8 cellular contexts compared by ENCODE assay signal in genomic region chr1:248858096-248858890, GRCh38. TPM values are rescaled to one million over a fixed set of nuclear protein-coding genes. Genes with fewer than 3 reads are reported as not detected.
A peak's percentile ranks its signal among the peaks of the same experiment; 100 is the strongest.
DNase-seq lines count a peak whose midpoint lies in the region; ATAC-seq, FAIRE-seq and TF ChIP-seq lines count a peak whose summit lies in the region.

No MANE protein-coding gene starts in this region.

- H3K9me3 ChIP-seq in osteoblast (ENCODE audit: low read depth, low read length): no peaks in the 10 kb centered on the region

- DNase-seq in DMS153 (lab: John Stamatoyannopoulos, UW): peak; percentile 84
- no peak for DNase-seq in GM19239 (ENCODE audit: insufficient read length, low spot score)
- DNase-seq in NCI-H748 treated with DMSO at 0.1 percent for 48 hours (lab: John Stamatoyannopoulos, UW): peak; percentile 2
- DNase-seq in activated effector memory CD4-positive, alpha-beta T cell treated with Interleukin-2 at 50 U/mL for 16 hours: peak; percentile 29
- peak; percentile 64 for DNase-seq in glomerular visceral epithelial cell (ENCODE audit: extremely low spot score)
- peak; percentile 96 for DNase-seq in osteoblast (ENCODE audit: insufficient read length, low spot score, missing footprints)
- DNase-seq in activated gamma-delta T cell (lab: John Stamatoyannopoulos, UW): no peak

- peak; percentile 35 for FAIRE-seq in GM19239 (lab: Jason Lieb, UNC)

- H3K27me3 ChIP-seq in osteoblast (ENCODE audit: insufficient read depth, low read length): no peaks in the 10 kb centered on the region

- peak; percentile 20 for TF ChIP-seq CTCF in osteoblast (IDR thresholded peaks at IDR 0.05; ENCODE audit: extremely low read depth, low read depth, low read length)

- peak overlapping the region; percentile 90 for H2AFZ ChIP-seq in osteoblast (ENCODE audit: low read length)

- ATAC-seq in HG03342 (IDR thresholded peaks at IDR 0.05; ENCODE audit: unreplicated experiment): peak; percentile 38

- no peaks in the 10 kb centered on the region for H4K20me1 ChIP-seq in osteoblast (ENCODE audit: insufficient read depth, low read length)

- peak overlapping the region; percentile 75 for H3K27ac ChIP-seq in osteoblast (ENCODE audit: low read depth, low read length)

- H3K4me3 ChIP-seq in osteoblast (ENCODE audit: insufficient read depth, low read length): peak overlapping the region; percentile 87

- H3K79me2 ChIP-seq in osteoblast (ENCODE audit: insufficient read depth, low read length): peaks cover 16% of the 10 kb centered on the region

- H3K4me2 ChIP-seq in osteoblast (ENCODE audit: insufficient read depth, low read length): peak overlapping the region; percentile 99

- H3K36me3 ChIP-seq in osteoblast (ENCODE audit: insufficient read depth, low read length): peaks cover 24% of the 10 kb centered on the region

- peaks cover 29% of the 10 kb centered on the region for H3K4me1 ChIP-seq in osteoblast (ENCODE audit: insufficient read depth, low read length)

RNA-seq across cellular contexts. Expression of gene ZNF692, which starts 0.6 kb away (rescaled TPM):
- 9.1 and 12.3 TPM in 2 replicates for total RNA-seq in osteoblast

RNA-seq across cellular contexts. Expression of gene ZNF672, which starts 20.3 kb away (rescaled TPM):
- 15.2 and 15.3 TPM in 2 replicates for total RNA-seq in osteoblast

RNA-seq across cellular contexts. Expression of gene SH3BP5L, which starts 32.6 kb away (rescaled TPM):
- total RNA-seq in osteoblast: 23.6 and 25.3 TPM in 2 replicates

RNA-seq across cellular contexts. Expression of gene PGBD2, which starts 47.7 kb away (rescaled TPM):
- 4.3 and 4.7 TPM in 2 replicates for total RNA-seq in osteoblast

Comparison
In these comparisons a context has a peak if more than half of its experiments do, and no peak if none do; other contexts are left out.
1. DNase-seq: peak in DMS153 (single experiment), NCI-H748 treated with DMSO at 0.1 percent for 48 hours (single experiment), activated effector memory CD4-positive, alpha-beta T cell treated with Interleukin-2 at 50 U/mL for 16 hours (single experiment), glomerular visceral epithelial cell (single experiment) and osteoblast (single experiment); none in GM19239 (single experiment) and activated gamma-delta T cell (single experiment).